Comparison of ENCODE assay signal across 8 cellular contexts in the genomic region with DNA sequence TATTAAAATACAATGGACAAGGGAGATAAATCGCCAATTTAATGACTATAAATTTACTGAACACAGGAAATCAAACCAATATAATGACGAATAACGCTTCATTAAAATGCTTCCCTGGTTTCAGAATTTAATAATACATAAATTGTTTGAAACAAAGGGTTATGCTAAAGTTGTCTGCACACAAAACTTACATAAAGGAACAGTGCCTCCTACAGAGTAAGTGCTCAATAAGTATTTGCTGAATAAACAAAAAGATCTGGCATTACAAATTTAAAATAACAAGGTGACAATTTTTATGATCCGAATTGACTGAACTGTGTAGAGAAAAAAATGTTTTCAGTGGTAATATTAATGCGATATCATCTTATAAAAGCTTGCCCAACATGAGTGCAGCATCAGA.
DNase-seq lines count a peak whose midpoint lies in the region; ATAC-seq, FAIRE-seq and TF ChIP-seq lines count a peak whose summit lies in the region.

No MANE protein-coding gene starts in this region.

- DNase-seq in BJ (ENCODE audit: low read depth) (no peak), HFF-Myc (ENCODE audit: extremely low read depth, low read depth) (no peak), adipocyte (ENCODE audit: low read depth) (peak; percentile 58), kidney glomerular epithelial cell (lab: John Stamatoyannopoulos, UW) (peak; percentile 4), uterus (no peak), HTR-8/SVneo (ENCODE audit: insufficient read length, low spot score) (no peak), HEK293T (ENCODE audit: extremely low spot score) (no peak)

- peak overlapping the region; percentile 95 for H3K9ac ChIP-seq in adipocyte (ENCODE audit: low read length)

- H3K4me1 ChIP-seq in adipocyte (ENCODE audit: control insufficient read depth, insufficient read depth, low read length) (peaks cover 26% of the 10 kb centered on the region), uterus (peaks cover 0 to 5% of the 10 kb centered on the region in 2 donors)

- FAIRE-seq in HTR-8/SVneo (lab: Jason Lieb, UNC): no peak

- TF ChIP-seq CTCF in BJ (IDR thresholded peaks at IDR 0.05; ENCODE audit: insufficient read depth, low read depth, low read length) (peak; percentile 29; the same call in 1 of the 2 replicates), HFF-Myc (IDR thresholded peaks at IDR 0.05; ENCODE audit: low read depth, low read length, missing control alignments) (peak; percentile 10), uterus (IDR thresholded peaks at IDR 0.05) (peak in 1 of 4 experiments; percentile 4)

- H3K9me3 ChIP-seq in adipocyte (ENCODE audit: control insufficient read depth, low read length): no peaks in the 10 kb centered on the region
- H3K9me3 ChIP-seq in uterus: no peaks in the 10 kb centered on the region

- H3K36me3 ChIP-seq in BJ (ENCODE audit: control insufficient read depth, insufficient read depth, low read length): no peaks in the 10 kb centered on the region
- H3K36me3 ChIP-seq in adipocyte (ENCODE audit: control insufficient read depth, insufficient read depth, low read length, severe bottlenecking): no peaks in the 10 kb centered on the region
- no peaks in the 10 kb centered on the region for H3K36me3 ChIP-seq in uterus

- ATAC-seq in HG02798 (IDR thresholded peaks at IDR 0.05; ENCODE audit: poor library complexity, unreplicated experiment): no peak

- H3K4me3 ChIP-seq in BJ (ENCODE audit: low read depth, low read length): peak overlapping the region; percentile 73
- peak overlapping the region; percentile 94; the same call in 1 of the 2 replicates for H3K4me3 ChIP-seq in HFF-Myc (replicated peaks; ENCODE audit: low read depth, low read length)
- peak overlapping the region; percentile 98 for H3K4me3 ChIP-seq in adipocyte (ENCODE audit: low read length)
- H3K4me3 ChIP-seq in uterus: peak overlapping the region; percentile 64

- POLR2A ChIA-PET in BJ (lab: Charles Lee) (no interaction called here), HEK293T (lab: Yijun Ruan, JAX) (no interaction called here)

- H3K27me3 ChIP-seq in BJ (ENCODE audit: control insufficient read depth, insufficient read depth, low read length) (no peaks in the 10 kb centered on the region), adipocyte (replicated peaks; ENCODE audit: control insufficient read depth, insufficient read depth, low read length) (no peaks in the 10 kb centered on the region), uterus (no peaks in the 10 kb centered on the region)

- H3K27ac ChIP-seq in uterus: peak overlapping the region; percentile 88 to 94

- intact Hi-C loops in uterus (cut with DNase I; ENCODE audit: low total_unique reads): loop anchor here (10.0 kb wide), 1 partner anchor 90 kb away; a partner anchor contains a TSS

- TF ChIP-seq POLR2A in uterus (IDR thresholded peaks at IDR 0.05): no peak

- CTCF ChIA-PET in BJ (lab: Yijun Ruan, JAX) (interaction anchor here (1.2 to 3.5 kb wide), 3 partner anchors 14 to 83 kb away, joined by 3 to 18 read pairs (median 9); no protein-coding TSS in a partner anchor), HEK293T (lab: Yijun Ruan, JAX) (interaction anchor here (0.7 to 1.9 kb wide), 2 partner anchors 28 to 55 kb away, joined by 3 to 10 read pairs; no protein-coding TSS in a partner anchor)

TF ChIP-seq in HEK293T, 16 proteins besides CTCF, POLR2A, EP300 and RAD21:
- TF ChIP-seq L3MBTL2 (conservative IDR thresholded peaks at IDR 0.05): no peak
- no peak for TF ChIP-seq FOXM1 (IDR thresholded peaks at IDR 0.05; ENCODE audit: borderline replicate concordance)
- TF ChIP-seq, protein P1, sequence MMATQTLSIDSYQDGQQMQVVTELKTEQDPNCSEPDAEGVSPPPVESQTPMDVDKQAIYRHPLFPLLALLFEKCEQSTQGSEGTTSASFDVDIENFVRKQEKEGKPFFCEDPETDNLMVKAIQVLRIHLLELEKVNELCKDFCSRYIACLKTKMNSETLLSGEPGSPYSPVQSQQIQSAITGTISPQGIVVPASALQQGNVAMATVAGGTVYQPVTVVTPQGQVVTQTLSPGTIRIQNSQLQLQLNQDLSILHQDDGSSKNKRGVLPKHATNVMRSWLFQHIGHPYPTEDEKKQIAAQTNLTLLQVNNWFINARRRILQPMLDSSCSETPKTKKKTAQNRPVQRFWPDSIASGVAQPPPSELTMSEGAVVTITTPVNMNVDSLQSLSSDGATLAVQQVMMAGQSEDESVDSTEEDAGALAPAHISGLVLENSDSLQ (IDR thresholded peaks at IDR 0.05): no peak

Comparison
In these comparisons a context has a peak if more than half of its experiments do, and no peak if none do; other contexts are left out.
1. DNase-seq: peak in adipocyte (single experiment) and kidney glomerular epithelial cell (single experiment); none in BJ (single experiment), HFF-Myc (single experiment), uterus (0 of 2), HTR-8/SVneo (single experiment) and HEK293T (single experiment).
2. Peak in every context shown above with its lines, with median percentiles within 50 percentile points of each other: H3K4me3 ChIP-seq.